Comparison of ENCODE assay signal across 8 cellular contexts in the genomic region with DNA sequence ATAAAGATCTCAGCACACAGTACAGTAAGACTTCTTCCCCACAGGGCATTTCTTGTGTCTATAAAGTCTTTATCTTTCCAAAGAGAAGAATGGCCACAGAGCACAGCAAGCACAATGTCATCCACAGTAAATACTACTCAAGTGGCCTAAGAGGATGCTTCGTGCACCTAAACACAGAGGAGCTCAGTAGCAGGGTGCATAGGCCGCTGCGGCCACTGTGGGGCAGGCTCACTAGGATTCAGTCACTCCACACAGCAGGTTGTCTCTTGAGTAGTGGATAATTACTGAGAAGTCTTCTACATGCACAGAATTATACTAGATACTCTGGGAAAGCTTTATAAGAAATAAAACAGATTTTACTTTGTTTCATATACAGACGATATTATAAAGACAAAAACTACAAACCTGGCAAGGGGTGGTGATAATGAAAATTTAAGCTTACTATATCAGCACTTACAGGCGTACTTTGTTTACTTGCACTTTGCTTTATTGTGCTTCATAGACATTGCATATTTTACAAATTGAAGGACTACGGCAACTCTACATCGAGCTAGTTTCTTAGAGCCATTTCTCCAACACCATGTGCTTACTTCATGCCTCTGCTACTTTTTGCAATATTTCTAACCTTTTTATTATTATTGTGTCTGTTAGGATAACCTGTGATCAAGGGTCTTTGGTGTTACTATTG.
DNase-seq lines count a peak whose midpoint lies in the region; ATAC-seq and TF ChIP-seq lines count a peak whose summit lies in the region.

No MANE protein-coding gene starts in this region.

- CTCF ChIA-PET in PC-3 (lab: Charles Lee): interaction anchor here (0.6 to 0.7 kb wide), 2 partner anchors 25 to 119 kb away, joined by 3 read pairs; no protein-coding TSS in a partner anchor

- no TSS peak for BruUV-seq in PC-3 (replicated peaks; lab: Mats Ljungman, UMichigan)

- no peaks in the 10 kb centered on the region for H3F3A ChIP-seq in PC-3 (ENCODE audit: low read length, unreplicated experiment)

- in situ Hi-C loops in ACHN (cut with HindIII; ENCODE audit: low pct_ligation_motif_present, low pct_unique_long_range_greater_than_20kb, low sequenced_read_pairs): no loop called here

- H3K27ac ChIP-seq in PC-3 (ENCODE audit: low read length) (no peak overlapping the region), spleen (no peak overlapping the region)

- no peak overlapping the region for H2AFZ ChIP-seq in PC-3 (ENCODE audit: low read length)

- H3K27me3 ChIP-seq in PC-3 (ENCODE audit: low read length) (no peaks in the 10 kb centered on the region), spleen (replicated peaks in 1 of 7) (no peaks in the 10 kb centered on the region)

- H3K4me1 ChIP-seq in PC-3 (ENCODE audit: insufficient read depth, low read length) (no peaks in the 10 kb centered on the region), spleen (no peaks in the 10 kb centered on the region)

- TF ChIP-seq CTCF in PC-3 (conservative IDR thresholded peaks at IDR 0.05; ENCODE audit: low read depth, low read length) (peak; percentile 46), spleen (IDR thresholded peaks at IDR 0.05 in 8 of 11, conservative IDR thresholded peaks at IDR 0.05 in 3 of 11) (no peak)

- H3K4me2 ChIP-seq in PC-3 (ENCODE audit: low read length): no peak overlapping the region

- DNase-seq in ACHN (peak; percentile 1), PC-3 (peak; percentile 4), left ventricle myocardium superior (peak; percentile 49), middle frontal gyrus (ENCODE audit: extremely low spot score, low spot score) (no peak), spleen (no peak), activated T-cell treated with anti-CD3 and anti-CD28 coated beads for 4 hours (no peak), cerebellar nuclear complex (lab: John Stamatoyannopoulos, UW) (no peak)

- no peak overlapping the region for H3K4me3 ChIP-seq in PC-3 (ENCODE audit: low read length)
- no peak overlapping the region for H3K4me3 ChIP-seq in spleen

- no peaks in the 10 kb centered on the region for H3K9me2 ChIP-seq in PC-3 (replicated peaks; ENCODE audit: low read length)

- H3K9me3 ChIP-seq in PC-3 (ENCODE audit: low read length) (no peaks in the 10 kb centered on the region), spleen (no peaks in the 10 kb centered on the region)

- intact Hi-C loops in PC-3 (cut with micrococcal nuclease) (no loop called here), left ventricle myocardium superior (cut with micrococcal nuclease) (no loop called here), spleen (cut with DNase I; ENCODE audit: low total_unique reads) (no loop called here)

- H4K20me1 ChIP-seq in PC-3 (ENCODE audit: low read length): no peaks in the 10 kb centered on the region

- TF ChIP-seq POLR2A in spleen (IDR thresholded peaks at IDR 0.05): no peak

- no peak overlapping the region for H3K9ac ChIP-seq in PC-3 (ENCODE audit: low read length)

- 90 to 97% (median 96%) methylated on average over 7 of the region's 7 CpGs for WGBS in spleen, 5 donors

- H3K36me3 ChIP-seq in PC-3 (ENCODE audit: low read depth, low read length) (no peaks in the 10 kb centered on the region), spleen (no peaks in the 10 kb centered on the region)

- ATAC-seq in GM18508 (IDR thresholded peaks at IDR 0.05; ENCODE audit: insufficient read depth, unreplicated experiment) (peak; percentile 0), PC-3 (peak; percentile 54; the same call in 1 of the 2 replicates), left ventricle myocardium superior (peak; percentile 71)

- POLR2A ChIA-PET in PC-3 (lab: Charles Lee; ENCODE audit: unreplicated experiment): no interaction called here

- no peaks in the 10 kb centered on the region for H3K79me2 ChIP-seq in PC-3 (ENCODE audit: low read length)

Comparison
In these comparisons a context has a peak if more than half of its experiments do, and no peak if none do; other contexts are left out.
1. DNase-seq: peak in ACHN (single experiment), PC-3 (single experiment) and left ventricle myocardium superior (single experiment); none in middle frontal gyrus (single experiment), spleen (single experiment), activated T-cell treated with anti-CD3 and anti-CD28 coated beads for 4 hours (single experiment) and cerebellar nuclear complex (0 of 2).
2. ATAC-seq: peak in every context shown above with its lines; median percentile 71 in left ventricle myocardium superior; 54 in PC-3; 0 in GM18508.